1 cellular context compared by ENCODE assay signal in the genomic region with DNA sequence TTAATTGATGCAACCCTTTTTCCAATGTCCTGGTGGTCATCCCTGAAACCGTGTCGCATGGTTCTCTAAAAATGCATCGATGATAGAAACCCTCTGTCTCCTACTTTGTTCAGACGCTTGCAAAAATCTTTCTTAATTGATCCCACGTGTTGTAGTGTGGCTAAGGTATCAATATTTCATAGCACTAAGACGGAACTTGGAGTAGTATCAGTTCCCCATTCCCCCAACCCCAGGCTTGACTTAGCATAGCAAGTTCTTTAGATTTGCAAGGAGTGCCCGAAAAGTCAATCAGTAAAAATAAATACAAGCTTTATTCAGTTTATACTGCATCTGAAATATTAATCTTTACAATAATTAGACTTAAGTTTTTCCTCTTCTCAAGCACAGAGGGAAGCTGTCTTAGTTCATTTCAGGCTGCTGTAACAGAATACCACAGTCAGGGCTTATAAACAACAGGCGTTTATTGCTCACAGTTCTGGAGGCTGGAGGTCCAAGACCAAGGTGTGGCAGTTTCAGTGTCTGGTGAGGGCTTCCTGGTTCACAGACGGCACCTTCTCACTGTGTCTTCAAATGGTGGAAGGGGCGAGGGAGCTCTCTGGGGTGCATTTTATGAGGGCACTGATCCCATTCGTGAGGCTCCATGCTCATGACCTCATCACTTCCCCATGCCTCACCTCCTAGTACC.
TF ChIP-seq lines count a peak whose summit lies in the region.

No MANE protein-coding gene starts in this region.

TF ChIP-seq in HepG2, 621 proteins besides CTCF, POLR2A, EP300 and RAD21 (continued from another document):
- TF ChIP-seq, protein P1, sequence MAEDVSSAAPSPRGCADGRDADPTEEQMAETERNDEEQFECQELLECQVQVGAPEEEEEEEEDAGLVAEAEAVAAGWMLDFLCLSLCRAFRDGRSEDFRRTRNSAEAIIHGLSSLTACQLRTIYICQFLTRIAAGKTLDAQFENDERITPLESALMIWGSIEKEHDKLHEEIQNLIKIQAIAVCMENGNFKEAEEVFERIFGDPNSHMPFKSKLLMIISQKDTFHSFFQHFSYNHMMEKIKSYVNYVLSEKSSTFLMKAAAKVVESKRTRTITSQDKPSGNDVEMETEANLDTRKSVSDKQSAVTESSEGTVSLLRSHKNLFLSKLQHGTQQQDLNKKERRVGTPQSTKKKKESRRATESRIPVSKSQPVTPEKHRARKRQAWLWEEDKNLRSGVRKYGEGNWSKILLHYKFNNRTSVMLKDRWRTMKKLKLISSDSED (CRISPR knock-in tag; IDR thresholded peaks at IDR 0.05): no peak
- TF ChIP-seq HIC2 (CRISPR knock-in tag; IDR thresholded peaks at IDR 0.05; ENCODE audit: low read depth) (no peak), RBM22 (optimal IDR thresholded peaks at IDR 0.05; ENCODE audit: low read length) (no peak), ZNF3 (CRISPR knock-in tag; IDR thresholded peaks at IDR 0.05) (no peak), ZNF512 (CRISPR knock-in tag; IDR thresholded peaks at IDR 0.05) (no peak)
